12 cellular contexts compared by ENCODE assay signal in genomic region chr2:234334146-234334545, GRCh38.
DNase-seq lines count a peak whose midpoint lies in the region; ATAC-seq and TF ChIP-seq lines count a peak whose summit lies in the region.
"Had no signal": no experiment of that assay in that cellular context is flagged by ENCODE, and none has a peak within 500 bp of the region (broad histone marks: within the 10 kb centered on the region; RNA-seq: fewer than 3 reads in every experiment).

No MANE protein-coding gene starts in this region.

- H3K4me1 ChIP-seq in SK-N-SH (ENCODE audit: control insufficient read depth in 1 of 2, insufficient read depth in 2 of 2, low read depth in 1 of 2, low read length in 1 of 2) = peaks cover 0 to 47% of the 10 kb centered on the region in 2 experiments; a peak in 2 of 4 replicates
- peaks cover 33% of the 10 kb centered on the region for H3K4me1 ChIP-seq in suprapubic skin

- no peak for TF ChIP-seq CTCF in SK-N-SH (IDR thresholded peaks at IDR 0.05)
- TF ChIP-seq CTCF in brain microvascular endothelial cell (IDR thresholded peaks at IDR 0.05; ENCODE audit: low read depth, low read length, missing control alignments) = no peak
- no peak for TF ChIP-seq CTCF in suprapubic skin (IDR thresholded peaks at IDR 0.05)

- ATAC-seq in SK-N-SH treated with all-trans-retinoic acid at 6 μM for 48 hours = no peak
- ATAC-seq: effector memory CD8-positive, alpha-beta T cell had no signal

- no peaks in the 10 kb centered on the region for H3K9me2 ChIP-seq in SK-N-SH

- TF ChIP-seq POLR2A in suprapubic skin (IDR thresholded peaks at IDR 0.05) = no peak

- H3K36me3 ChIP-seq in SK-N-SH (replicated peaks in 1 of 2; ENCODE audit: control insufficient read depth in 1 of 2, insufficient read depth in 2 of 2, low read length in 1 of 2) (no peaks in the 10 kb centered on the region), brain microvascular endothelial cell (replicated peaks) (no peaks in the 10 kb centered on the region), suprapubic skin (no peaks in the 10 kb centered on the region)

- no peaks in the 10 kb centered on the region for H3K27me3 ChIP-seq in SK-N-SH (ENCODE audit: insufficient read depth)
- no peaks in the 10 kb centered on the region for H3K27me3 ChIP-seq in brain microvascular endothelial cell (replicated peaks)
- H3K27me3 ChIP-seq in suprapubic skin = no peaks in the 10 kb centered on the region

- H3K9ac ChIP-seq in SK-N-SH = no peak overlapping the region

- H4K20me1 ChIP-seq in SK-N-SH (ENCODE audit: insufficient read depth) = no peaks in the 10 kb centered on the region

- CTCF ChIA-PET in SK-N-SH (lab: Yijun Ruan, JAX) = interaction anchor here (0.6 to 1.6 kb wide), 5 partner anchors 45 to 211 kb away, joined by 3 to 7 read pairs (median 3); no protein-coding TSS in a partner anchor

- POLR2A ChIA-PET in SK-N-SH (lab: Yijun Ruan, JAX) = no interaction called here

- H2AFZ ChIP-seq in SK-N-SH (ENCODE audit: low read depth) = no peak overlapping the region

- TF ChIP-seq RAD21 in SK-N-SH (IDR thresholded peaks at IDR 0.05; ENCODE audit: low read length) = 0 out of 2 replicates have a peak, but pooled peaks have one; percentile 10

- H3K9me3 ChIP-seq in SK-N-SH (no peaks in the 10 kb centered on the region), suprapubic skin (peaks cover 1% of the 10 kb centered on the region)

- DNase-seq in SK-N-SH (peak; percentile 55), brain microvascular endothelial cell (peak; percentile 45), iPS-NIHi11 (ENCODE audit: low spot score) (peak; percentile 60), suprapubic skin (ENCODE audit: low spot score in 2 of 2) (no peak), NCI-H146 (lab: John Stamatoyannopoulos, UW) (no peak), NCI-H1048 (lab: John Stamatoyannopoulos, UW) (no peak), T-helper 2 cell (no peak)
- DNase-seq: DMS79 treated with DMSO at 0.1 percent for 48 hours; effector memory CD8-positive, alpha-beta T cell; MM.1S; NCI-H446 treated with DMSO at 0.1 percent for 48 hours had no signal

- H3K27ac ChIP-seq in SK-N-SH (ENCODE audit: low read depth in 2 of 2, low read length in 1 of 2) (peak overlapping the region in 1 of 2 experiments; percentile 98; a peak in 2 of 4 replicates), brain microvascular endothelial cell (no peak overlapping the region), suprapubic skin (peak overlapping the region; percentile 61)

- no peaks in the 10 kb centered on the region for H3F3A ChIP-seq in SK-N-SH (replicated peaks; ENCODE audit: insufficient read depth)

- in situ Hi-C loops in brain microvascular endothelial cell (cut with HindIII; ENCODE audit: low pct_ligation_motif_present, low sequenced_read_pairs) = no loop called here

- H3K4me3 ChIP-seq in SK-N-SH (ENCODE audit: low read depth in 2 of 2, low read length in 1 of 2) = no peak overlapping the region
- H3K4me3 ChIP-seq in brain microvascular endothelial cell (ENCODE audit: low read depth, low read length) = no peak overlapping the region
- H3K4me3 ChIP-seq in suprapubic skin = no peak overlapping the region

- WGBS in SK-N-SH (ENCODE audit: low lambda C conversion rate) = 97% methylated on average over 3 of the region's 3 CpGs
- WGBS in suprapubic skin = 45% methylated on average over 3 of the region's 3 CpGs

- H3K79me2 ChIP-seq in SK-N-SH (ENCODE audit: insufficient read depth) = no peaks in the 10 kb centered on the region

- TF ChIP-seq EP300 in SK-N-SH (IDR thresholded peaks at IDR 0.05; ENCODE audit: borderline replicate concordance in 1 of 2, low read depth in 1 of 2, low read length in 1 of 2) (no peak), suprapubic skin (IDR thresholded peaks at IDR 0.05) (no peak)

- no peak overlapping the region for H3K4me2 ChIP-seq in SK-N-SH

TF ChIP-seq in SK-N-SH, 30 proteins besides CTCF, POLR2A, EP300 and RAD21 (continues in another document):
- TF ChIP-seq ELF1 (IDR thresholded peaks at IDR 0.05) (no peak), REST (IDR thresholded peaks at IDR 0.05; ENCODE audit: low read depth, low read length) (no peak), FOXM1 (IDR thresholded peaks at IDR 0.05; ENCODE audit: low read depth) (no peak), RCOR1 (IDR thresholded peaks at IDR 0.05; ENCODE audit: low read length) (no peak), TAF1 (IDR thresholded peaks at IDR 0.05; ENCODE audit: borderline replicate concordance, low read depth, low read length) (no peak), TEAD4 (IDR thresholded peaks at IDR 0.05; ENCODE audit: borderline replicate concordance, insufficient read depth) (no peak), NFIC (IDR thresholded peaks at IDR 0.05; ENCODE audit: borderline replicate concordance) (no peak), CHD2 (IDR thresholded peaks at IDR 0.05; ENCODE audit: low read length, partially characterized antibody) (no peak), GATA2 (CRISPR knock-in tag; IDR thresholded peaks at IDR 0.05) (no peak), SIN3A (IDR thresholded peaks at IDR 0.05; ENCODE audit: borderline replicate concordance, low read depth, low read length) (no peak), FOXJ3 (CRISPR knock-in tag; IDR thresholded peaks at IDR 0.05) (no peak), MEF2A (IDR thresholded peaks at IDR 0.05; ENCODE audit: borderline replicate concordance, low read depth) (no peak), NRF1 (IDR thresholded peaks at IDR 0.05; ENCODE audit: low read depth, low read length) (no peak)

TF ChIP-seq in SK-N-SH treated with all-trans-retinoic acid at 6 μM for 48 hours, 23 proteins besides CTCF, POLR2A, EP300 and RAD21:
- TF ChIP-seq SNAI2 (CRISPR knock-in tag; IDR thresholded peaks at IDR 0.05) (no peak), OSR1 (CRISPR knock-in tag; IDR thresholded peaks at IDR 0.05) (no peak), ARNTL (CRISPR knock-in tag; IDR thresholded peaks at IDR 0.05; ENCODE audit: borderline replicate concordance, low read depth) (no peak), ZC3H10 (CRISPR knock-in tag; IDR thresholded peaks at IDR 0.05) (no peak), CREB5 (CRISPR knock-in tag; IDR thresholded peaks at IDR 0.05; ENCODE audit: low read depth) (no peak), BACH2 (CRISPR knock-in tag; IDR thresholded peaks at IDR 0.05; ENCODE audit: borderline replicate concordance) (no peak)

Comparison
In these comparisons a context has a peak if more than half of its experiments do, and no peak if none do; other contexts are left out.
1. DNase-seq: peak in SK-N-SH (single experiment), brain microvascular endothelial cell (single experiment) and iPS-NIHi11 (single experiment); none in suprapubic skin (0 of 2), NCI-H146 (single experiment), NCI-H1048 (single experiment) and T-helper 2 cell (0 of 5).